In the genomic region with DNA sequence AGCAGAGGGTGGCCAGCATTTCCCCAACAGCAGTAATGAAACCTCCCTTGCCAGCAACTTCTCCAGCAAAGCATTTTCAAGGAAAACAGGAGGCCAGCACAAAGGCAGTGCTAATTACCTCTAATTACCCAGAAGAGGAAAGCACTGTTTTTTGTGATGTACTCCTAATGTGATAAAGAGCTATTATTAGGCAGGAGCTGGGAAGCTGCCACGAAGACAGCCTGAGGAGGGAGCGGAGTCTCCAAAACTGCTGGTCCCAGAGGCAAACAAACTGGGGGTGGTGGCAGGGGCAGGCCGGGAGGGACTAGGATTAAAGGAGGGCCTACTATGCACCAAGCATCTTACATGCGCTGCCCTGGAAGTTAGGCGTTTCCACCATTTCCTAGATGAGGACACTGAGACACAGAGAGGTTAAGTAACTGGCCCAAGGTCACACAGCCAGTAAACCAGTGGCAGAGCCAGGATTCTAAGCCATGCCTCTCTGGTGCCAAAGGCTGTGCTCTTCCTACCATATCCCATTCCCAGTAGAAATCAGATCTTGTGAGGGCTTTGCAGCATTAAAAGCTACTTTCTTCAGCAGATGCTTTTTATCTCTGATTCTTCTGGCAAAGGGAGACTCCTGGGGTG, we compare ENCODE assay signal across 3 cellular contexts.
TF ChIP-seq lines count a peak whose summit lies in the region.

No MANE protein-coding gene starts in this region.

TF ChIP-seq in SK-N-SH, 30 proteins besides CTCF, POLR2A, EP300 and RAD21:
- TF ChIP-seq JUND (IDR thresholded peaks at IDR 0.05): no peak
- no peak for TF ChIP-seq GABPA (IDR thresholded peaks at IDR 0.05; ENCODE audit: low read depth)
- no peak for TF ChIP-seq FOXJ3 (CRISPR knock-in tag; IDR thresholded peaks at IDR 0.05)
- no peak for TF ChIP-seq CHD2 (IDR thresholded peaks at IDR 0.05; ENCODE audit: low read length, partially characterized antibody)
- TF ChIP-seq TEAD4 (IDR thresholded peaks at IDR 0.05; ENCODE audit: borderline replicate concordance, insufficient read depth): no peak

TF ChIP-seq in SK-N-SH treated with all-trans-retinoic acid at 6 μM for 48 hours, 23 proteins besides CTCF, POLR2A, EP300 and RAD21:
- no peak for TF ChIP-seq ARNTL (CRISPR knock-in tag; IDR thresholded peaks at IDR 0.05; ENCODE audit: borderline replicate concordance, low read depth)
- no peak for TF ChIP-seq ZC3H10 (CRISPR knock-in tag; IDR thresholded peaks at IDR 0.05)
- TF ChIP-seq PPARA (CRISPR knock-in tag; IDR thresholded peaks at IDR 0.05; ENCODE audit: borderline replicate concordance): no peak
- TF ChIP-seq, protein P1, sequence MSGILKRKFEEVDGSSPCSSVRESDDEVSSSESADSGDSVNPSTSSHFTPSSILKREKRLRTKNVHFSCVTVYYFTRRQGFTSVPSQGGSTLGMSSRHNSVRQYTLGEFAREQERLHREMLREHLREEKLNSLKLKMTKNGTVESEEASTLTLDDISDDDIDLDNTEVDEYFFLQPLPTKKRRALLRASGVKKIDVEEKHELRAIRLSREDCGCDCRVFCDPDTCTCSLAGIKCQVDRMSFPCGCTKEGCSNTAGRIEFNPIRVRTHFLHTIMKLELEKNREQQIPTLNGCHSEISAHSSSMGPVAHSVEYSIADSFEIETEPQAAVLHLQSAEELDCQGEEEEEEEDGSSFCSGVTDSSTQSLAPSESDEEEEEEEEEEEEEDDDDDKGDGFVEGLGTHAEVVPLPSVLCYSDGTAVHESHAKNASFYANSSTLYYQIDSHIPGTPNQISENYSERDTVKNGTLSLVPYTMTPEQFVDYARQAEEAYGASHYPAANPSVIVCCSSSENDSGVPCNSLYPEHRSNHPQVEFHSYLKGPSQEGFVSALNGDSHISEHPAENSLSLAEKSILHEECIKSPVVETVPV (CRISPR knock-in tag; IDR thresholded peaks at IDR 0.05): no peak
- TF ChIP-seq RARB (CRISPR knock-in tag; IDR thresholded peaks at IDR 0.05): no peak
- no peak for TF ChIP-seq ZFP30 (CRISPR knock-in tag; IDR thresholded peaks at IDR 0.05)
- TF ChIP-seq ESRRG (CRISPR knock-in tag; IDR thresholded peaks at IDR 0.05): no peak
- TF ChIP-seq SNAI2 (CRISPR knock-in tag; IDR thresholded peaks at IDR 0.05): no peak
- TF ChIP-seq, protein P2, sequence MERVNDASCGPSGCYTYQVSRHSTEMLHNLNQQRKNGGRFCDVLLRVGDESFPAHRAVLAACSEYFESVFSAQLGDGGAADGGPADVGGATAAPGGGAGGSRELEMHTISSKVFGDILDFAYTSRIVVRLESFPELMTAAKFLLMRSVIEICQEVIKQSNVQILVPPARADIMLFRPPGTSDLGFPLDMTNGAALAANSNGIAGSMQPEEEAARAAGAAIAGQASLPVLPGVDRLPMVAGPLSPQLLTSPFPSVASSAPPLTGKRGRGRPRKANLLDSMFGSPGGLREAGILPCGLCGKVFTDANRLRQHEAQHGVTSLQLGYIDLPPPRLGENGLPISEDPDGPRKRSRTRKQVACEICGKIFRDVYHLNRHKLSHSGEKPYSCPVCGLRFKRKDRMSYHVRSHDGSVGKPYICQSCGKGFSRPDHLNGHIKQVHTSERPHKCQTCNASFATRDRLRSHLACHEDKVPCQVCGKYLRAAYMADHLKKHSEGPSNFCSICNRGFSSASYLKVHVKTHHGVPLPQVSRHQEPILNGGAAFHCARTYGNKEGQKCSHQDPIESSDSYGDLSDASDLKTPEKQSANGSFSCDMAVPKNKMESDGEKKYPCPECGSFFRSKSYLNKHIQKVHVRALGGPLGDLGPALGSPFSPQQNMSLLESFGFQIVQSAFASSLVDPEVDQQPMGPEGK (CRISPR knock-in tag; IDR thresholded peaks at IDR 0.05; ENCODE audit: borderline replicate concordance): no peak
- no peak for TF ChIP-seq ZNF565 (CRISPR knock-in tag; conservative IDR thresholded peaks at IDR 0.05; ENCODE audit: low read depth)
- TF ChIP-seq ZNF8 (CRISPR knock-in tag; IDR thresholded peaks at IDR 0.05): no peak
- no peak for TF ChIP-seq ZFP3 (CRISPR knock-in tag; IDR thresholded peaks at IDR 0.05)
- TF ChIP-seq, protein P3, sequence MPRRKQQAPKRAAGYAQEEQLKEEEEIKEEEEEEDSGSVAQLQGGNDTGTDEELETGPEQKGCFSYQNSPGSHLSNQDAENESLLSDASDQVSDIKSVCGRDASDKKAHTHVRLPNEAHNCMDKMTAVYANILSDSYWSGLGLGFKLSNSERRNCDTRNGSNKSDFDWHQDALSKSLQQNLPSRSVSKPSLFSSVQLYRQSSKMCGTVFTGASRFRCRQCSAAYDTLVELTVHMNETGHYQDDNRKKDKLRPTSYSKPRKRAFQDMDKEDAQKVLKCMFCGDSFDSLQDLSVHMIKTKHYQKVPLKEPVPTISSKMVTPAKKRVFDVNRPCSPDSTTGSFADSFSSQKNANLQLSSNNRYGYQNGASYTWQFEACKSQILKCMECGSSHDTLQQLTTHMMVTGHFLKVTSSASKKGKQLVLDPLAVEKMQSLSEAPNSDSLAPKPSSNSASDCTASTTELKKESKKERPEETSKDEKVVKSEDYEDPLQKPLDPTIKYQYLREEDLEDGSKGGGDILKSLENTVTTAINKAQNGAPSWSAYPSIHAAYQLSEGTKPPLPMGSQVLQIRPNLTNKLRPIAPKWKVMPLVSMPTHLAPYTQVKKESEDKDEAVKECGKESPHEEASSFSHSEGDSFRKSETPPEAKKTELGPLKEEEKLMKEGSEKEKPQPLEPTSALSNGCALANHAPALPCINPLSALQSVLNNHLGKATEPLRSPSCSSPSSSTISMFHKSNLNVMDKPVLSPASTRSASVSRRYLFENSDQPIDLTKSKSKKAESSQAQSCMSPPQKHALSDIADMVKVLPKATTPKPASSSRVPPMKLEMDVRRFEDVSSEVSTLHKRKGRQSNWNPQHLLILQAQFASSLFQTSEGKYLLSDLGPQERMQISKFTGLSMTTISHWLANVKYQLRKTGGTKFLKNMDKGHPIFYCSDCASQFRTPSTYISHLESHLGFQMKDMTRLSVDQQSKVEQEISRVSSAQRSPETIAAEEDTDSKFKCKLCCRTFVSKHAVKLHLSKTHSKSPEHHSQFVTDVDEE (CRISPR knock-in tag; IDR thresholded peaks at IDR 0.05): no peak
- no peak for TF ChIP-seq CSDC2 (CRISPR knock-in tag; IDR thresholded peaks at IDR 0.05)
- TF ChIP-seq TCF4 (CRISPR knock-in tag; IDR thresholded peaks at IDR 0.05; ENCODE audit: borderline replicate concordance): no peak
- TF ChIP-seq, protein P4, sequence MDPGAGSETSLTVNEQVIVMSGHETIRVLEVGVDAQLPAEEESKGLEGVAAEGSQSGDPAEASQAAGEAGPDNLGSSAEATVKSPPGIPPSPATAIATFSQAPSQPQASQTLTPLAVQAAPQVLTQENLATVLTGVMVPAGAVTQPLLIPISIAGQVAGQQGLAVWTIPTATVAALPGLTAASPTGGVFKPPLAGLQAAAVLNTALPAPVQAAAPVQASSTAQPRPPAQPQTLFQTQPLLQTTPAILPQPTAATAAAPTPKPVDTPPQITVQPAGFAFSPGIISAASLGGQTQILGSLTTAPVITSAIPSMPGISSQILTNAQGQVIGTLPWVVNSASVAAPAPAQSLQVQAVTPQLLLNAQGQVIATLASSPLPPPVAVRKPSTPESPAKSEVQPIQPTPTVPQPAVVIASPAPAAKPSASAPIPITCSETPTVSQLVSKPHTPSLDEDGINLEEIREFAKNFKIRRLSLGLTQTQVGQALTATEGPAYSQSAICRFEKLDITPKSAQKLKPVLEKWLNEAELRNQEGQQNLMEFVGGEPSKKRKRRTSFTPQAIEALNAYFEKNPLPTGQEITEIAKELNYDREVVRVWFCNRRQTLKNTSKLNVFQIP (CRISPR knock-in tag; IDR thresholded peaks at IDR 0.05; ENCODE audit: borderline replicate concordance, low read depth): no peak
- no peak for TF ChIP-seq ZNF70 (CRISPR knock-in tag; IDR thresholded peaks at IDR 0.05)
- no peak for TF ChIP-seq GLIS3 (CRISPR knock-in tag; IDR thresholded peaks at IDR 0.05)
- no peak for TF ChIP-seq OSR1 (CRISPR knock-in tag; IDR thresholded peaks at IDR 0.05)

TF ChIP-seq in H1, 55 proteins besides CTCF, POLR2A, EP300 and RAD21:
- TF ChIP-seq SIN3A (conservative IDR thresholded peaks at IDR 0.05 in 1 of 2, IDR thresholded peaks at IDR 0.05 in 1 of 2; ENCODE audit: low read depth in 1 of 2, low read length in 2 of 2) (no peak), POLR2AphosphoS5 (IDR thresholded peaks at IDR 0.05; ENCODE audit: low read depth, low read length) (no peak), KDM1A (IDR thresholded peaks at IDR 0.05; ENCODE audit: borderline replicate concordance, low read length) (peak; percentile 97), ASH2L (IDR thresholded peaks at IDR 0.05; ENCODE audit: low read length) (peak; percentile 42), HDAC2 (IDR thresholded peaks at IDR 0.05; ENCODE audit: borderline replicate concordance in 1 of 2, low read depth in 2 of 2, low read length in 2 of 2) (peak in 1 of 2 experiments; percentile 75; a peak in 1 of 4 replicates), CHD1 (IDR thresholded peaks at IDR 0.05; ENCODE audit: low read depth, low read length) (no peak), SIRT6 (IDR thresholded peaks at IDR 0.05; ENCODE audit: low read length) (no peak)
